ENCODE assay signal across 9 cellular contexts in genomic region chr2:189685540-189686229, GRCh38. TPM values are rescaled to one million over a fixed set of nuclear protein-coding genes. Genes with fewer than 3 reads are reported as not detected.
DNase-seq lines count a peak whose midpoint lies in the region; ATAC-seq and TF ChIP-seq lines count a peak whose summit lies in the region.
"Had no signal": no experiment of that assay in that cellular context is flagged by ENCODE, and none has a peak within 500 bp of the region (broad histone marks: within the 10 kb centered on the region; RNA-seq: fewer than 3 reads in every experiment).

No MANE protein-coding gene starts in this region.

- no peak overlapping the region for H3K4ac ChIP-seq in H9 (ENCODE audit: low read depth, low read length)

- no peak overlapping the region for H4K91ac ChIP-seq in H9 (ENCODE audit: insufficient read length, low read depth, low read length)

- H3K9me3 Mint-ChIP-seq in H9, result no peaks in the 10 kb centered on the region

- H3K56ac ChIP-seq in H9 (ENCODE audit: insufficient read length, low read depth, low read length), result no peak overlapping the region

- H3K4me1 ChIP-seq in BLaER1 treated with 17β-estradiol and CSF1 and Interleukin-3, amounts not matched to agents 10 nM and 100 nM, result peaks cover 6 to 13% (median 8%) of the 10 kb centered on the region in 10 experiments; a peak in 19 of 20 replicates
- H3K4me1 ChIP-seq in H9 (ENCODE audit: insufficient read depth, low read length), result no peaks in the 10 kb centered on the region; the same call in 1 of the 2 replicates
- H3K4me1 ChIP-seq in PC-3 (ENCODE audit: insufficient read depth, low read length), result peaks cover 11% of the 10 kb centered on the region; the same call in 1 of the 2 replicates
- H3K4me1 ChIP-seq in foreskin keratinocyte, result peaks cover 5% of the 10 kb centered on the region
- H3K4me1 ChIP-seq in Karpas-422 (ENCODE audit: low read length), result peaks cover 30% of the 10 kb centered on the region

- H3K9ac ChIP-seq in BLaER1 treated with 17β-estradiol and CSF1 and Interleukin-3, amounts not matched to agents 10 nM and 100 nM, result peak overlapping the region in 1 of 11 experiments; percentile 31; a peak in 4 of 22 replicates
- no peak overlapping the region for H3K9ac ChIP-seq in H9 (ENCODE audit: extremely low read depth, insufficient read length, low read length)
- no peak overlapping the region for H3K9ac ChIP-seq in PC-3 (ENCODE audit: low read length)
- no peak overlapping the region for H3K9ac ChIP-seq in Karpas-422 (ENCODE audit: low read length)

- H3K79me2 ChIP-seq in H9 (ENCODE audit: insufficient read depth, low read length) (no peaks in the 10 kb centered on the region), PC-3 (ENCODE audit: low read length) (no peaks in the 10 kb centered on the region), Karpas-422 (ENCODE audit: low read length) (peaks cover 65% of the 10 kb centered on the region)

- peak; percentile 64 for ATAC-seq in PC-3
- ATAC-seq in foreskin keratinocyte, result peak; percentile 85

- peak; percentile 43 for DNase-seq in H9
- peak; percentile 30 for DNase-seq in PC-3
- peak; percentile 9 to 52 for DNase-seq in foreskin keratinocyte
- DNase-seq in activated CD8-positive, alpha-beta memory T cell treated with anti-CD3 and anti-CD28 coated beads, Interleukin-2, amount 50 U/mL, for 48 hours, result no peak
- DNase-seq in NCI-H2107 (lab: John Stamatoyannopoulos, UW), result no peak
- DNase-seq in SW 1271 (lab: John Stamatoyannopoulos, UW), result no peak
- DNase-seq in Karpas-422, result no peak
- DNase-seq: glutamatergic neuron had no signal

- H3T11ph ChIP-seq in H9 (ENCODE audit: low read length), result peak overlapping the region; percentile 67

- H2BK120ac ChIP-seq in H9 (ENCODE audit: low read depth, low read length, poor library complexity, severe bottlenecking), result no peak overlapping the region

- WGBS in H9 (ENCODE audit: extremely low coverage, insufficient read length, low lambda C conversion rate), result no CpG with 5 or more reads among the region's 2 CpGs

- no peak overlapping the region for H2BK20ac ChIP-seq in H9 (ENCODE audit: low read depth, low read length, poor library complexity, severe bottlenecking)

- no peaks in the 10 kb centered on the region for H3K23me2 ChIP-seq in H9 (ENCODE audit: insufficient read length, low read depth, low read length, poor library complexity, severe bottlenecking)

- peaks cover 0 to 7% of the 10 kb centered on the region in 2 experiments; a peak in 3 of 4 replicates for H3K4me1 Mint-ChIP-seq in H9

- no peak overlapping the region for H2BK12ac ChIP-seq in H9 (ENCODE audit: insufficient read length, low read depth, low read length)

- no TSS peak for BruUV-seq in PC-3 (replicated peaks; lab: Mats Ljungman, UMichigan)

- peak overlapping the region in 2 of 3 experiments; percentile 59 to 61; a peak in 3 of 7 replicates for H3K27ac Mint-ChIP-seq in H9

- no peaks in the 10 kb centered on the region for H3F3A ChIP-seq in PC-3 (ENCODE audit: low read length, unreplicated experiment)

- peak overlapping the region in 9 of 11 experiments; percentile 6 to 38 (median 18); a peak in 12 of 22 replicates for H3K4me2 ChIP-seq in BLaER1 treated with 17β-estradiol and CSF1 and Interleukin-3, amounts not matched to agents 10 nM and 100 nM
- H3K4me2 ChIP-seq in H9 (ENCODE audit: insufficient read depth, insufficient read length, low read length) (no peak overlapping the region), PC-3 (ENCODE audit: low read length) (no peak overlapping the region), Karpas-422 (ENCODE audit: low read depth, low read length, poor library complexity, severe bottlenecking) (no peak overlapping the region)

- H3K4me3 Mint-ChIP-seq in H9, result no peak overlapping the region

- no peak overlapping the region for H3K4me3 ChIP-seq in BLaER1 treated with 17β-estradiol and CSF1 and Interleukin-3, amounts not matched to agents 10 nM and 100 nM
- H3K4me3 ChIP-seq in PC-3 (ENCODE audit: low read length), result no peak overlapping the region
- H3K4me3 ChIP-seq in Karpas-422 (ENCODE audit: low read length), result no peak overlapping the region

- H2BK5ac ChIP-seq in H9 (ENCODE audit: insufficient read length, low read length), result no peak overlapping the region

- H3K79me1 ChIP-seq in H9 (ENCODE audit: insufficient read depth, low read depth, low read length, poor library complexity, severe bottlenecking), result no peaks in the 10 kb centered on the region

- CTCF ChIA-PET in PC-3 (lab: Charles Lee), result no interaction called here

- H3K23ac ChIP-seq in H9 (ENCODE audit: insufficient read length, low read depth, low read length), result no peak overlapping the region

- H2AFZ ChIP-seq in H9 (ENCODE audit: low read length), result peak overlapping the region; percentile 32
- H2AFZ ChIP-seq in PC-3 (ENCODE audit: low read length), result no peak overlapping the region
- H2AFZ ChIP-seq in Karpas-422 (ENCODE audit: low read length), result no peak overlapping the region

- H3K9me2 ChIP-seq in PC-3 (replicated peaks; ENCODE audit: low read length) (no peaks in the 10 kb centered on the region), Karpas-422 (replicated peaks; ENCODE audit: insufficient read depth, low read length) (no peaks in the 10 kb centered on the region)

- no peaks in the 10 kb centered on the region; a peak in 2 of 22 replicates for H4K20me1 ChIP-seq in BLaER1 treated with 17β-estradiol and CSF1 and Interleukin-3, amounts not matched to agents 10 nM and 100 nM
- no peaks in the 10 kb centered on the region for H4K20me1 ChIP-seq in H9 (ENCODE audit: control insufficient read depth, insufficient read depth, insufficient read length)
- no peaks in the 10 kb centered on the region for H4K20me1 ChIP-seq in PC-3 (ENCODE audit: low read length)
- no peaks in the 10 kb centered on the region for H4K20me1 ChIP-seq in Karpas-422 (ENCODE audit: insufficient read depth, low read depth, low read length)

- no peak overlapping the region; the same call in 1 of the 2 replicates for H3K14ac ChIP-seq in H9 (ENCODE audit: insufficient read depth, low read length)

- no peak overlapping the region for H3K27ac ChIP-seq in BLaER1 treated with 17β-estradiol and CSF1 and Interleukin-3, amounts not matched to agents 10 nM and 100 nM
- H3K27ac ChIP-seq in H9 (ENCODE audit: insufficient read length, low read depth, low read length) (no peak overlapping the region), PC-3 (ENCODE audit: low read length) (no peak overlapping the region), foreskin keratinocyte (no peak overlapping the region), Karpas-422 (ENCODE audit: low read length) (no peak overlapping the region)

- no peaks in the 10 kb centered on the region for H3K36me3 Mint-ChIP-seq in H9 (ENCODE audit: insufficient read depth in 1 of 3, low read depth in 3 of 3)

- H3K27me3 Mint-ChIP-seq in H9 (ENCODE audit: low read depth), result no peaks in the 10 kb centered on the region

- H2BK15ac ChIP-seq in H9 (ENCODE audit: low read depth, low read length), result no peak overlapping the region

- peak overlapping the region; percentile 84 for H4K5ac ChIP-seq in H9 (ENCODE audit: insufficient read length, low read depth, low read length)

- no peak overlapping the region for H3K18ac ChIP-seq in H9 (ENCODE audit: insufficient read length, low read depth, low read length)

- POLR2A ChIA-PET in PC-3 (lab: Charles Lee; ENCODE audit: unreplicated experiment), result no interaction called here

- H4K8ac ChIP-seq in H9 (replicated peaks; ENCODE audit: insufficient read length, low read depth, low read length), result no peak overlapping the region

- H3K9me3 ChIP-seq in BLaER1 treated with 17β-estradiol and CSF1 and Interleukin-3, amounts not matched to agents 10 nM and 100 nM (replicated peaks in 1 of 11), result no peaks in the 10 kb centered on the region
- H3K9me3 ChIP-seq in H9 (ENCODE audit: control insufficient read depth, low read depth, low read length) (no peaks in the 10 kb centered on the region), PC-3 (ENCODE audit: low read length) (no peaks in the 10 kb centered on the region), Karpas-422 (ENCODE audit: low read length) (no peaks in the 10 kb centered on the region)

- no peaks in the 10 kb centered on the region; a peak in 1 of 22 replicates for H3K36me3 ChIP-seq in BLaER1 treated with 17β-estradiol and CSF1 and Interleukin-3, amounts not matched to agents 10 nM and 100 nM
- no peaks in the 10 kb centered on the region for H3K36me3 ChIP-seq in PC-3 (ENCODE audit: low read depth, low read length)
- peaks cover 14% of the 10 kb centered on the region; the same call in 1 of the 2 replicates for H3K36me3 ChIP-seq in Karpas-422 (ENCODE audit: insufficient read depth, low read length)

- no peak overlapping the region for H2AK5ac ChIP-seq in H9 (ENCODE audit: insufficient read length, low read length)

- H3K27me3 ChIP-seq in BLaER1 treated with 17β-estradiol and CSF1 and Interleukin-3, amounts not matched to agents 10 nM and 100 nM, result no peaks in the 10 kb centered on the region
- H3K27me3 ChIP-seq in H9 (ENCODE audit: insufficient read depth, low read length) (no peaks in the 10 kb centered on the region), PC-3 (ENCODE audit: low read length) (no peaks in the 10 kb centered on the region), foreskin keratinocyte (no peaks in the 10 kb centered on the region), Karpas-422 (ENCODE audit: low read length) (no peaks in the 10 kb centered on the region)

- intact Hi-C loops in PC-3 (cut with micrococcal nuclease), result no loop called here

- TF ChIP-seq CTCF in H9 (conservative IDR thresholded peaks at IDR 0.05) (no peak), PC-3 (conservative IDR thresholded peaks at IDR 0.05; ENCODE audit: low read depth, low read length) (no peak), foreskin keratinocyte (conservative IDR thresholded peaks at IDR 0.05) (no peak)

RNA-seq across cellular contexts. Expression of gene ANKAR, which starts 11.2 kb away (rescaled TPM):
- total RNA-seq in H9 (2021) (1.6 and 2.0 TPM in 2 replicates), PC-3 (2014; rRNA removed) (3.5 and 6.6 TPM in 2 replicates), foreskin keratinocyte (1.3 and 1.5 TPM in 2 replicates)
- 0.29 and 0.30 TPM in 2 replicates for polyA plus RNA-seq in foreskin keratinocyte
- total RNA-seq in Karpas-422 (2014; rRNA removed; shearing (Covaris generic); ENCODE audit: low replicate concordance), result 5.7 and 24.9 TPM in 2 replicates

RNA-seq across cellular contexts. Expression of gene ASNSD1, which starts 24.4 kb away (rescaled TPM):
- total RNA-seq in H9 (2021) (48.5 TPM in 2 replicates), PC-3 (2014; rRNA removed) (33.7 and 48.3 TPM in 2 replicates), foreskin keratinocyte (33.5 and 34.4 TPM in 2 replicates)
- 21.9 and 23.1 TPM in 2 replicates for polyA plus RNA-seq in foreskin keratinocyte
- 35.4 and 43.8 TPM in 2 replicates for total RNA-seq in Karpas-422 (2014; rRNA removed; shearing (Covaris generic); ENCODE audit: low replicate concordance)

Comparison
In these comparisons a context has a peak if more than half of its experiments do, and no peak if none do; other contexts are left out.
1. H3K4me2 ChIP-seq: peak in BLaER1 treated with 17β-estradiol and CSF1 and Interleukin-3, amounts not matched to agents 10 nM and 100 nM (9 of 11); none in H9 (single experiment), PC-3 (single experiment) and Karpas-422 (single experiment).
2. DNase-seq: peak in H9 (single experiment), PC-3 (single experiment) and foreskin keratinocyte (2 of 2); none in activated CD8-positive, alpha-beta memory T cell treated with anti-CD3 and anti-CD28 coated beads, Interleukin-2, amount 50 U/mL, for 48 hours (single experiment), NCI-H2107 (single experiment), SW 1271 (0 of 2) and Karpas-422 (single experiment).